8 cellular contexts compared by ENCODE assay signal in the genomic region with DNA sequence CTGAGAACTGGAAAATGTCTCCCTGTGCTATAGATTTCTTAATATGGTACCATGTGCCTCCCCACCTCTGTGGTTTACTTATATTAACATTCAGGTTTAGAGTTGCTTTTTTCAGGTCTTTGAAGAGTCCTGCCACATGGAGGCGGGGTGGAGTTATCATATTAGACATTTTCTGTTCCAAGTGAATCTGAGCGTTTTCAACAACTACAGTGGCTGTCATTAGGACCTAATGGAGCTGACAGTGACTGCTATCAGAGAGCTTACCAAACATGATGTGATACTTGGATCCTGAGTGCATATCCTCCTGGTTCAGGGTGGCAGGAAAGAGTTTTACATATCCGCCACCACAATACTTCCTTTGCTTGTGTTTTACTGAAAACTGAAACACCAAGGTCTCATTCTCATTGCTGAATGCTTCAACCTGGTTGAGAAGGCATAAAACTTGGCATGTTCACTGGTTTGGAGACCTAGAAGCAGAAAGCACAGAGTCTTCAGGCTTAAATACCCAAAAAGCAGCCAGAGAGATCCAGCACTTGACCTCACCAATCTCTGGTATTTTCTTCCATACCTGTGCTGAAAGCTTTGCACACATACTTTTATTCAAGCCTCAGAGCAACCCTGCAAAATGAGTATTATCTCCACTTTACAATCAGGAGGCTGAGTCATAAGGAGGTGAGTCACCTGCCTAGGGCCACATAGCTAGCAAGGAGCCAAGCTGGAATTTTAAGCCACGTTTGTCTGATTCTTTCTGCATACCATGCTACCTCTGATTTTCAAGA. TPM values are rescaled to one million over a fixed set of nuclear protein-coding genes. Genes with fewer than 3 reads are reported as not detected.
DNase-seq lines count a peak whose midpoint lies in the region; TF ChIP-seq lines count a peak whose summit lies in the region.

No MANE protein-coding gene starts in this region.

- H3K9me2 ChIP-seq in Karpas-422 (replicated peaks; ENCODE audit: insufficient read depth, low read length): no peaks in the 10 kb centered on the region

- H3K27ac Mint-ChIP-seq in activated CD4-positive, alpha-beta memory T cell treated with anti-CD3 and anti-CD28 coated beads for 36 hours: peak overlapping the region; percentile 82

- H3K4me1 ChIP-seq in HAP-1 (peaks cover 31% of the 10 kb centered on the region), Karpas-422 (ENCODE audit: low read length) (peaks cover 26% of the 10 kb centered on the region), tibial artery (peaks cover 0 to 56% (median 37%) of the 10 kb centered on the region in 4 donors)

- H3K4me3 ChIP-seq in HAP-1: no peak overlapping the region
- 0 out of 2 replicates have a peak overlapping the region, but pooled peaks have one; percentile 16 for H3K4me3 ChIP-seq in Karpas-422 (ENCODE audit: low read length)
- H3K4me3 ChIP-seq in fibroblast of the aortic adventitia (ENCODE audit: low read depth, low read length): no peak overlapping the region
- H3K4me3 ChIP-seq in skin epidermis: no peak overlapping the region
- no peak overlapping the region for H3K4me3 ChIP-seq in tibial artery

- H3K9ac ChIP-seq in Karpas-422 (ENCODE audit: low read length): peak overlapping the region; percentile 6

- POLR2A ChIA-PET in activated CD4-positive, alpha-beta memory T cell treated with anti-CD3 and anti-CD28 coated beads for 36 hours (lab: Charles Lee): no interaction called here

- peak overlapping the region; percentile 19 for H2AFZ ChIP-seq in Karpas-422 (ENCODE audit: low read length)

- in situ Hi-C loops in HAP-1 (cut with MboI; ENCODE audit: low sequenced_read_pairs): no loop called here

- H3K4me3 Mint-ChIP-seq in activated CD4-positive, alpha-beta memory T cell treated with anti-CD3 and anti-CD28 coated beads for 36 hours: no peak overlapping the region

- H3K36me3 ChIP-seq in HAP-1 (replicated peaks) (no peaks in the 10 kb centered on the region), Karpas-422 (ENCODE audit: insufficient read depth, low read length) (no peaks in the 10 kb centered on the region), tibial artery (no peaks in the 10 kb centered on the region)

- no peaks in the 10 kb centered on the region for H3K9me3 Mint-ChIP-seq in activated CD4-positive, alpha-beta memory T cell treated with anti-CD3 and anti-CD28 coated beads for 36 hours

- H3K79me2 ChIP-seq in Karpas-422 (ENCODE audit: low read length): no peaks in the 10 kb centered on the region

- H3K9me3 ChIP-seq in HAP-1 (no peaks in the 10 kb centered on the region), Karpas-422 (ENCODE audit: low read length) (no peaks in the 10 kb centered on the region), tibial artery (no peaks in the 10 kb centered on the region)

- peaks cover 26% of the 10 kb centered on the region for H3K4me1 Mint-ChIP-seq in activated CD4-positive, alpha-beta memory T cell treated with anti-CD3 and anti-CD28 coated beads for 36 hours (ENCODE audit: low read depth)

- intact Hi-C loops in activated CD4-positive, alpha-beta memory T cell treated with anti-CD3 and anti-CD28 coated beads for 36 hours (cut with micrococcal nuclease): loop anchor here (1.0 to 2.0 kb wide), 3 partner anchors 11 to 48 kb away; partner anchors contain the start of gene OSBPL9
- intact Hi-C loops in tibial artery (cut with DNase I; ENCODE audit: low total_unique reads): no loop called here

- no peaks in the 10 kb centered on the region for H3K27me3 ChIP-seq in HAP-1 (ENCODE audit: low read depth)
- H3K27me3 ChIP-seq in Karpas-422 (ENCODE audit: low read length): no peaks in the 10 kb centered on the region
- H3K27me3 ChIP-seq in tibial artery: no peaks in the 10 kb centered on the region

- TF ChIP-seq CTCF in fibroblast of the aortic adventitia (IDR thresholded peaks at IDR 0.05; ENCODE audit: insufficient read depth, low read length) (peak; percentile 20), tibial artery (IDR thresholded peaks at IDR 0.05) (no peak)

- H3K4me2 ChIP-seq in Karpas-422 (ENCODE audit: low read depth, low read length, poor library complexity, severe bottlenecking): peak overlapping the region; percentile 50

- peak; percentile 14 for DNase-seq in NK-92 treated with Interleukin-12 subunit alpha and Interleukin-12 subunit beta, amount 100 ng/mL, for 24 hours (lab: John Stamatoyannopoulos, UW)
- no peak for DNase-seq in NK-92 (lab: John Stamatoyannopoulos, UW; ENCODE audit: unreplicated experiment)
- DNase-seq in HAP-1 (ENCODE audit: low spot score in 2 of 2): peak; percentile 27 to 47
- DNase-seq in Karpas-422: peak; percentile 74
- peak; percentile 57 for DNase-seq in activated CD4-positive, alpha-beta memory T cell treated with anti-CD3 and anti-CD28 coated beads for 36 hours
- DNase-seq in fibroblast of the aortic adventitia (ENCODE audit: low read depth): peak; percentile 81
- no peak for DNase-seq in tibial artery

- H3K27ac ChIP-seq in Karpas-422 (ENCODE audit: low read length): peak overlapping the region; percentile 45
- H3K27ac ChIP-seq in skin epidermis: peak overlapping the region in 17 of 21 experiments; percentile 20 to 82 (median 60)
- peak overlapping the region in 1 of 2 donors; percentile 59 for H3K27ac ChIP-seq in tibial artery

- H4K20me1 ChIP-seq in Karpas-422 (ENCODE audit: insufficient read depth, low read depth, low read length): no peaks in the 10 kb centered on the region

- CTCF ChIA-PET in activated CD4-positive, alpha-beta memory T cell treated with anti-CD3 and anti-CD28 coated beads for 36 hours (lab: Charles Lee): interaction anchor here (0.7 to 1.4 kb wide), 6 partner anchors 51 to 378 kb away, joined by 3 to 6 read pairs (median 3); partner anchors contain the start of gene EPS15

- no peaks in the 10 kb centered on the region for H3K36me3 Mint-ChIP-seq in activated CD4-positive, alpha-beta memory T cell treated with anti-CD3 and anti-CD28 coated beads for 36 hours

- no peaks in the 10 kb centered on the region for H3K27me3 Mint-ChIP-seq in activated CD4-positive, alpha-beta memory T cell treated with anti-CD3 and anti-CD28 coated beads for 36 hours

RNA-seq across cellular contexts. Expression of gene OSBPL9, which starts 47.4 kb away (rescaled TPM):
- 62.7 and 128 TPM in 2 replicates for total RNA-seq in Karpas-422 (2014; rRNA removed; shearing (Covaris generic); ENCODE audit: low replicate concordance)
- 10 to 100 TPM; 46.1 to 48.6 TPM for total RNA-seq in activated CD4-positive, alpha-beta memory T cell treated with anti-CD3 and anti-CD28 coated beads for 36 hours
- total RNA-seq in fibroblast of the aortic adventitia (ENCODE audit: low replicate concordance): 24.2 and 52.7 TPM in 2 replicates

RNA-seq across cellular contexts. Expression of gene EPS15, which starts 50.4 kb away (rescaled TPM):
- 70.3 and 116 TPM in 2 replicates for total RNA-seq in Karpas-422 (2014; rRNA removed; shearing (Covaris generic); ENCODE audit: low replicate concordance)
- total RNA-seq in activated CD4-positive, alpha-beta memory T cell treated with anti-CD3 and anti-CD28 coated beads for 36 hours: 10 to 100 TPM; 69.5 to 69.6 TPM
- total RNA-seq in fibroblast of the aortic adventitia (ENCODE audit: low replicate concordance): 71.1 and 108 TPM in 2 replicates

Comparison
In these comparisons a context has a peak if more than half of its experiments do, and no peak if none do; other contexts are left out.
1. DNase-seq: peak in NK-92 treated with Interleukin-12 subunit alpha and Interleukin-12 subunit beta, amount 100 ng/mL, for 24 hours (single experiment), HAP-1 (2 of 2), Karpas-422 (single experiment), activated CD4-positive, alpha-beta memory T cell treated with anti-CD3 and anti-CD28 coated beads for 36 hours (single experiment) and fibroblast of the aortic adventitia (single experiment); none in NK-92 (single experiment) and tibial artery (0 of 2).